ENCODE assay signal across 12 cellular contexts in the genomic region with DNA sequence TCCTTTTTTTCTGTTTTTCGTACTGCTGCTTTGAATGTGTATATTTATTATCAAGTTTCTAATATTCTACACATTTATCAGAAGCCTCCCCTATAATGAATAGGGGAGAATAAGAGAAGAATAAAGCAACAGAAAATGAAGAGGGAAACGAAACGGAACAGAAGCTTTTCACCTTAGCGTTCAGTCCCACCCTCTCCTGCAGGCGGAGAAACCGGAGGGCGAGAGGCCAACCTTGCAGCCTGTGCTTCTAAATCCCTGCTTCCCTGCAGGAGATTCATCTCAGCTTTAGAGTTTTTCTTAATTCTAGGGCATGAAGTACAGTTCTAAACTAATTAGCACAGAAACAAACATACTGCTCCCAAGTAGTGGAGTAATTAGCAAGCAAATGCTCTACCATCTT.
A peak's percentile ranks its signal among the peaks of the same experiment; 100 is the strongest.
DNase-seq lines count a peak whose midpoint lies in the region; ATAC-seq and TF ChIP-seq lines count a peak whose summit lies in the region.
"Had no signal": no experiment of that assay in that cellular context is flagged by ENCODE, and none has a peak within 500 bp of the region (broad histone marks: within the 10 kb centered on the region; RNA-seq: fewer than 3 reads in every experiment).

No MANE protein-coding gene starts in this region.

- H3K79me2 ChIP-seq in GM23338 (replicated peaks; ENCODE audit: insufficient read depth) (no peaks in the 10 kb centered on the region), fibroblast of lung (ENCODE audit: control insufficient read depth, insufficient read depth, low read length) (no peaks in the 10 kb centered on the region), osteoblast (ENCODE audit: insufficient read depth, low read length) (no peaks in the 10 kb centered on the region)

- H3K27me3 ChIP-seq in GM23338 (ENCODE audit: insufficient read depth) (no peaks in the 10 kb centered on the region), Peyer's patch (no peaks in the 10 kb centered on the region), fibroblast of lung (ENCODE audit: control insufficient read depth, insufficient read depth, low read length) (no peaks in the 10 kb centered on the region), osteoblast (ENCODE audit: insufficient read depth, low read length) (no peaks in the 10 kb centered on the region)
- H3K27me3 ChIP-seq: body of pancreas had no signal

- peak overlapping the region; percentile 25 for H3K27ac Mint-ChIP-seq in GM23338

- H3K4me3 Mint-ChIP-seq in GM23338, result peak overlapping the region; percentile 10; the same call in 1 of the 3 replicates

- H3K36me3 Mint-ChIP-seq in GM23338 (ENCODE audit: low read depth), result peaks cover 10% of the 10 kb centered on the region

- H3K27ac ChIP-seq in GM23338 (ENCODE audit: low read depth) (peak overlapping the region; percentile 33; the same call in 1 of the 2 replicates), Peyer's patch (peak overlapping the region in 3 of 4 donors; percentile 14 to 80 (median 19)), fibroblast of lung (ENCODE audit: insufficient read depth, low read length) (peak overlapping the region; percentile 94), osteoblast (ENCODE audit: low read depth, low read length) (peak overlapping the region; percentile 96)
- H3K27ac ChIP-seq: body of pancreas had no signal

- peak; percentile 73 for ATAC-seq in GM23338
- ATAC-seq in GM21526 (IDR thresholded peaks at IDR 0.05; ENCODE audit: low FRiP score, unreplicated experiment), result no peak
- ATAC-seq in HG02610 (IDR thresholded peaks at IDR 0.05; ENCODE audit: unreplicated experiment), result no peak

- H3K4me1 Mint-ChIP-seq in GM23338, result peaks cover 31% of the 10 kb centered on the region

- no peak overlapping the region for H3K4me3 ChIP-seq in GM23338
- no peak overlapping the region for H3K4me3 ChIP-seq in Peyer's patch
- no peak overlapping the region for H3K4me3 ChIP-seq in fibroblast of lung (replicated peaks in 1 of 4; ENCODE audit: control extremely low read depth in 1 of 4, insufficient read depth in 1 of 4, low read depth in 3 of 4, low read length in 4 of 4)
- H3K4me3 ChIP-seq in osteoblast (ENCODE audit: insufficient read depth, low read length), result no peak overlapping the region
- H3K4me3 ChIP-seq: body of pancreas had no signal

- peaks cover 28% of the 10 kb centered on the region for H3K4me1 ChIP-seq in GM23338 (ENCODE audit: insufficient read depth)
- H3K4me1 ChIP-seq in Peyer's patch, result peaks cover 0 to 28% (median 4%) of the 10 kb centered on the region in 4 donors
- peaks cover 14% of the 10 kb centered on the region for H3K4me1 ChIP-seq in fibroblast of lung (ENCODE audit: control insufficient read depth, extremely low read depth, insufficient read depth, low read length)
- peaks cover 42% of the 10 kb centered on the region for H3K4me1 ChIP-seq in osteoblast (ENCODE audit: insufficient read depth, low read length)
- H3K4me1 ChIP-seq: body of pancreas had no signal

- H3K9me3 ChIP-seq in Peyer's patch (no peaks in the 10 kb centered on the region), fibroblast of lung (ENCODE audit: control insufficient read depth, insufficient read depth, low read depth, low read length) (no peaks in the 10 kb centered on the region), osteoblast (ENCODE audit: low read depth, low read length) (no peaks in the 10 kb centered on the region)
- H3K9me3 ChIP-seq: body of pancreas had no signal

- H4K20me1 ChIP-seq in GM23338 (replicated peaks; ENCODE audit: insufficient read depth) (no peaks in the 10 kb centered on the region), fibroblast of lung (ENCODE audit: control insufficient read depth, extremely low read depth, insufficient read depth, low read length) (no peaks in the 10 kb centered on the region), osteoblast (ENCODE audit: insufficient read depth, low read length) (no peaks in the 10 kb centered on the region)

- TF ChIP-seq POLR2A in Peyer's patch (IDR thresholded peaks at IDR 0.05), result no peak

- no peaks in the 10 kb centered on the region for H3K27me3 Mint-ChIP-seq in GM23338 (ENCODE audit: insufficient read depth, low read depth, poor library complexity)

- H3K36me3 ChIP-seq in GM23338 (ENCODE audit: insufficient read depth) (no peaks in the 10 kb centered on the region), Peyer's patch (no peaks in the 10 kb centered on the region), fibroblast of lung (ENCODE audit: control insufficient read depth, insufficient read depth, low read length) (no peaks in the 10 kb centered on the region), osteoblast (ENCODE audit: insufficient read depth, low read length) (no peaks in the 10 kb centered on the region)

- no peak overlapping the region for H3K9ac ChIP-seq in fibroblast of lung (ENCODE audit: insufficient read depth, low read length)

- H3K4me2 ChIP-seq in GM23338, result peak overlapping the region; percentile 19; the same call in 1 of the 2 replicates
- peak overlapping the region; percentile 62 for H3K4me2 ChIP-seq in fibroblast of lung (ENCODE audit: extremely low read depth, insufficient read depth, low read length)
- H3K4me2 ChIP-seq in osteoblast (ENCODE audit: insufficient read depth, low read length), result no peak overlapping the region

- no peaks in the 10 kb centered on the region for H3K9me2 ChIP-seq in GM23338 (ENCODE audit: insufficient read depth)

- peak; percentile 32 for DNase-seq in GM23338 (ENCODE audit: low spot score)
- DNase-seq in Peyer's patch, result no peak
- no peak for DNase-seq in fibroblast of lung (ENCODE audit: low read depth in 2 of 2)
- no peak for DNase-seq in osteoblast (ENCODE audit: insufficient read length, low spot score, missing footprints)
- no peak for DNase-seq in globus pallidus (ENCODE audit: low spot score)
- no peak for DNase-seq in cerebellar nuclear complex (lab: John Stamatoyannopoulos, UW)
- DNase-seq: activated CD4-positive, alpha-beta T cell treated with anti-CD3 and anti-CD28 coated beads for 1 hour; body of pancreas; NCI-H1694; occipital lobe had no signal

- H2AFZ ChIP-seq in GM23338 (peak overlapping the region; percentile 52), fibroblast of lung (ENCODE audit: low read length) (no peak overlapping the region), osteoblast (ENCODE audit: low read length) (no peak overlapping the region)

- TF ChIP-seq CTCF in GM23338 (conservative IDR thresholded peaks at IDR 0.05; ENCODE audit: low read depth in 2 of 2) (no peak), Peyer's patch (IDR thresholded peaks at IDR 0.05) (no peak), fibroblast of lung (conservative IDR thresholded peaks at IDR 0.05 in 1 of 2, IDR thresholded peaks at IDR 0.05 in 1 of 2; ENCODE audit: low read depth in 1 of 2, low read length in 2 of 2) (no peak), osteoblast (IDR thresholded peaks at IDR 0.05; ENCODE audit: extremely low read depth, low read depth, low read length) (no peak)

- peaks cover 15% of the 10 kb centered on the region; the same call in 2 of the 3 replicates for H3K9me3 Mint-ChIP-seq in GM23338

- H3F3A ChIP-seq in GM23338 (replicated peaks; ENCODE audit: low read depth), result no peaks in the 10 kb centered on the region

TF ChIP-seq in GM23338, 12 proteins besides CTCF, POLR2A, EP300 and RAD21 (continues in another document):
- TF ChIP-seq JUNB (IDR thresholded peaks at IDR 0.05; ENCODE audit: unreplicated experiment), result no peak
- no peak for TF ChIP-seq EZH2 (IDR thresholded peaks at IDR 0.05; ENCODE audit: low read depth, unreplicated experiment)
- TF ChIP-seq, protein P1, sequence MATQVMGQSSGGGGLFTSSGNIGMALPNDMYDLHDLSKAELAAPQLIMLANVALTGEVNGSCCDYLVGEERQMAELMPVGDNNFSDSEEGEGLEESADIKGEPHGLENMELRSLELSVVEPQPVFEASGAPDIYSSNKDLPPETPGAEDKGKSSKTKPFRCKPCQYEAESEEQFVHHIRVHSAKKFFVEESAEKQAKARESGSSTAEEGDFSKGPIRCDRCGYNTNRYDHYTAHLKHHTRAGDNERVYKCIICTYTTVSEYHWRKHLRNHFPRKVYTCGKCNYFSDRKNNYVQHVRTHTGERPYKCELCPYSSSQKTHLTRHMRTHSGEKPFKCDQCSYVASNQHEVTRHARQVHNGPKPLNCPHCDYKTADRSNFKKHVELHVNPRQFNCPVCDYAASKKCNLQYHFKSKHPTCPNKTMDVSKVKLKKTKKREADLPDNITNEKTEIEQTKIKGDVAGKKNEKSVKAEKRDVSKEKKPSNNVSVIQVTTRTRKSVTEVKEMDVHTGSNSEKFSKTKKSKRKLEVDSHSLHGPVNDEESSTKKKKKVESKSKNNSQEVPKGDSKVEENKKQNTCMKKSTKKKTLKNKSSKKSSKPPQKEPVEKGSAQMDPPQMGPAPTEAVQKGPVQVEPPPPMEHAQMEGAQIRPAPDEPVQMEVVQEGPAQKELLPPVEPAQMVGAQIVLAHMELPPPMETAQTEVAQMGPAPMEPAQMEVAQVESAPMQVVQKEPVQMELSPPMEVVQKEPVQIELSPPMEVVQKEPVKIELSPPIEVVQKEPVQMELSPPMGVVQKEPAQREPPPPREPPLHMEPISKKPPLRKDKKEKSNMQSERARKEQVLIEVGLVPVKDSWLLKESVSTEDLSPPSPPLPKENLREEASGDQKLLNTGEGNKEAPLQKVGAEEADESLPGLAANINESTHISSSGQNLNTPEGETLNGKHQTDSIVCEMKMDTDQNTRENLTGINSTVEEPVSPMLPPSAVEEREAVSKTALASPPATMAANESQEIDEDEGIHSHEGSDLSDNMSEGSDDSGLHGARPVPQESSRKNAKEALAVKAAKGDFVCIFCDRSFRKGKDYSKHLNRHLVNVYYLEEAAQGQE (IDR thresholded peaks at IDR 0.05; ENCODE audit: unreplicated experiment), result no peak

Comparison
In these comparisons a context has a peak if more than half of its experiments do, and no peak if none do; other contexts are left out.
1. H3K27ac ChIP-seq: peak in every context shown above with its lines; median percentile 96 in osteoblast; 94 in fibroblast of lung; 33 in GM23338; 19 in Peyer's patch.